In genomic region chr4:141165001-141165400, GRCh38 we compare ENCODE assay signal across 7 cellular contexts. TPM values are rescaled to one million over a fixed set of nuclear protein-coding genes. Genes with fewer than 3 reads are reported as not detected.
"Had no signal": no experiment of that assay in that cellular context is flagged by ENCODE, and none has a peak within 500 bp of the region (broad histone marks: within the 10 kb centered on the region; RNA-seq: fewer than 3 reads in every experiment).

No MANE protein-coding gene starts in this region.

RNA-seq across cellular contexts. Expression of gene RNF150, which starts 31.7 kb away (rescaled TPM):
- total RNA-seq: activated B cell treated with CpG ODN at 0.5 μM for 24 hours; activated CD4-positive, alpha-beta memory T cell treated with anti-CD3 and anti-CD28 coated beads for 36 hours; activated CD4-positive, alpha-beta memory T cell treated with anti-CD3 and anti-CD28 coated beads, Interleukin-2, amount 10 ng/mL, durations not matched to agents 7 days and 5 days; activated CD4-positive, alpha-beta T cell treated with anti-CD3 and anti-CD28 coated beads, Interleukin-2, amount 10 ng/mL, durations not matched to agents 24 days and 14 days; activated CD8-positive, alpha-beta T cell treated with anti-CD3 and anti-CD28 coated beads, Interleukin-2, amount 10 ng/mL, durations not matched to agents 7 days and 5 days; T-helper 17 cell; T-helper 2 cell treated with Interferon-gamma antibody and Interleukin-4, amounts not matched to agents 100 ng/mL and 5 ng/mL, for 36 hours had no signal
